In genomic region chr1:225880210-225880584, GRCh38 we compare ENCODE assay signal across 8 cellular contexts. TPM values are rescaled to one million over a fixed set of nuclear protein-coding genes. Genes with fewer than 3 reads are reported as not detected.
DNase-seq lines count a peak whose midpoint lies in the region; ATAC-seq, FAIRE-seq and TF ChIP-seq lines count a peak whose summit lies in the region.

No MANE protein-coding gene starts in this region.

- H3K9ac ChIP-seq in BLaER1 treated with 17β-estradiol and CSF1 and Interleukin-3, amounts not matched to agents 10 nM and 100 nM = peak overlapping the region; percentile 47 to 96 (median 91); a peak in 20 of 22 replicates
- peak overlapping the region; percentile 93 for H3K9ac ChIP-seq in Loucy (ENCODE audit: low read depth, low read length, poor library complexity, severe bottlenecking)

- peak overlapping the region; percentile 89 to 100 (median 98); a peak in 19 of 20 replicates for H3K4me3 ChIP-seq in BLaER1 treated with 17β-estradiol and CSF1 and Interleukin-3, amounts not matched to agents 10 nM and 100 nM
- peak overlapping the region; percentile 96 for H3K4me3 ChIP-seq in Loucy (ENCODE audit: low read length, poor library complexity, severe bottlenecking)

- peaks cover 53% of the 10 kb centered on the region for H3K79me2 ChIP-seq in Loucy (ENCODE audit: insufficient read depth, low read length)

- H3K4me2 ChIP-seq in BLaER1 treated with 17β-estradiol and CSF1 and Interleukin-3, amounts not matched to agents 10 nM and 100 nM = peak overlapping the region; percentile 95 to 100 (median 99)
- peak overlapping the region; percentile 92 for H3K4me2 ChIP-seq in Loucy (ENCODE audit: low read depth, low read length, poor library complexity, severe bottlenecking)

- H3K9me3 Mint-ChIP-seq in chondrocyte (ENCODE audit: low read depth) = no peaks in the 10 kb centered on the region
- no peaks in the 10 kb centered on the region for H3K9me3 Mint-ChIP-seq in naive B cell
- peaks cover 0 to 3% (median 0%) of the 10 kb centered on the region in 7 donors for H3K9me3 Mint-ChIP-seq in CD14-positive monocyte

- H3K4me1 Mint-ChIP-seq in chondrocyte (ENCODE audit: low read depth) = peaks cover 58% of the 10 kb centered on the region
- peaks cover 45 to 58% (median 56%) of the 10 kb centered on the region in 3 donors for H3K4me1 Mint-ChIP-seq in naive B cell
- peaks cover 47% of the 10 kb centered on the region for H3K4me1 Mint-ChIP-seq in CD14-positive monocyte

- peaks cover 9 to 28% (median 21%) of the 10 kb centered on the region in 11 experiments; a peak in 20 of 22 replicates for H3K36me3 ChIP-seq in BLaER1 treated with 17β-estradiol and CSF1 and Interleukin-3, amounts not matched to agents 10 nM and 100 nM
- no peaks in the 10 kb centered on the region for H3K36me3 ChIP-seq in Loucy (ENCODE audit: insufficient read depth, low read length)

- no peak overlapping the region for H2AFZ ChIP-seq in Loucy (ENCODE audit: low read length)

- peak overlapping the region; percentile 61 for H3K27ac Mint-ChIP-seq in chondrocyte (ENCODE audit: unreplicated experiment)
- peak overlapping the region; percentile 56 to 93 (median 78) for H3K27ac Mint-ChIP-seq in naive B cell
- H3K27ac Mint-ChIP-seq in CD14-positive monocyte = peak overlapping the region in 3 of 7 donors; percentile 18 to 84 (median 45)

- H3K36me3 Mint-ChIP-seq in chondrocyte (ENCODE audit: low read depth) = peaks cover 1% of the 10 kb centered on the region
- H3K36me3 Mint-ChIP-seq in naive B cell = no peaks in the 10 kb centered on the region
- H3K36me3 Mint-ChIP-seq in CD14-positive monocyte = peaks cover 30 to 43% of the 10 kb centered on the region in 2 donors

- peaks cover 49 to 67% (median 58%) of the 10 kb centered on the region in 10 experiments for H3K4me1 ChIP-seq in BLaER1 treated with 17β-estradiol and CSF1 and Interleukin-3, amounts not matched to agents 10 nM and 100 nM
- peaks cover 43% of the 10 kb centered on the region for H3K4me1 ChIP-seq in Loucy (ENCODE audit: insufficient read depth, low read length, poor library complexity, severe bottlenecking)

- TF ChIP-seq CTCF in Loucy (conservative IDR thresholded peaks at IDR 0.05; ENCODE audit: low read length) = no peak
- no peak for TF ChIP-seq CTCF in chondrocyte (IDR thresholded peaks at IDR 0.05)
- no peak for TF ChIP-seq CTCF in CD14-positive monocyte (IDR thresholded peaks at IDR 0.05)

- DNase-seq in chondrocyte (ENCODE audit: low spot score) = peak; percentile 60
- no peak for DNase-seq in naive B cell
- DNase-seq in DMS114 treated with DMSO at 0.1 percent for 48 hours (lab: John Stamatoyannopoulos, UW; ENCODE audit: unreplicated experiment) = no peak
- no peak for DNase-seq in CD14-positive monocyte (ENCODE audit: low spot score)
- no peak for DNase-seq in urothelium cell line (ENCODE audit: low spot score)

- intact Hi-C loops in CD14-positive monocyte (cut with micrococcal nuclease) = no loop called here

- no peaks in the 10 kb centered on the region for H3K9me2 ChIP-seq in Loucy (replicated peaks; ENCODE audit: low read depth, low read length)

- FAIRE-seq in urothelium cell line (lab: Jason Lieb, UNC) = no peak

- H3K27me3 ChIP-seq in BLaER1 treated with 17β-estradiol and CSF1 and Interleukin-3, amounts not matched to agents 10 nM and 100 nM = peaks cover 7 to 25% (median 19%) of the 10 kb centered on the region in 11 experiments
- H3K27me3 ChIP-seq in Loucy (ENCODE audit: insufficient read depth, low read length, poor library complexity, severe bottlenecking) = no peaks in the 10 kb centered on the region

- H3F3A ChIP-seq in Loucy (ENCODE audit: low read depth) = no peaks in the 10 kb centered on the region; the same call in 1 of the 2 replicates

- H3K27ac ChIP-seq in BLaER1 treated with 17β-estradiol and CSF1 and Interleukin-3, amounts not matched to agents 10 nM and 100 nM = peak overlapping the region in 10 of 11 experiments; percentile 16 to 97 (median 84); a peak in 18 of 22 replicates

- no peaks in the 10 kb centered on the region for H3K9me3 ChIP-seq in BLaER1 treated with 17β-estradiol and CSF1 and Interleukin-3, amounts not matched to agents 10 nM and 100 nM (replicated peaks in 1 of 11)
- no peaks in the 10 kb centered on the region for H3K9me3 ChIP-seq in Loucy (ENCODE audit: insufficient read depth, low read depth, low read length)

- H3K27me3 Mint-ChIP-seq in chondrocyte (ENCODE audit: low read depth) (no peaks in the 10 kb centered on the region), naive B cell (no peaks in the 10 kb centered on the region), CD14-positive monocyte (ENCODE audit: low read depth in 3 of 3) (peaks cover 2 to 9% (median 4%) of the 10 kb centered on the region in 3 donors)

- peak overlapping the region; percentile 31 for H3K4me3 Mint-ChIP-seq in chondrocyte (ENCODE audit: unreplicated experiment)
- H3K4me3 Mint-ChIP-seq in naive B cell = peak overlapping the region; percentile 90 to 97 (median 95)
- H3K4me3 Mint-ChIP-seq in CD14-positive monocyte = no peak overlapping the region

- peaks cover 0 to 63% (median 24%) of the 10 kb centered on the region in 11 experiments; a peak in 15 of 22 replicates for H4K20me1 ChIP-seq in BLaER1 treated with 17β-estradiol and CSF1 and Interleukin-3, amounts not matched to agents 10 nM and 100 nM
- peaks cover 14% of the 10 kb centered on the region for H4K20me1 ChIP-seq in Loucy (ENCODE audit: insufficient read depth, low read length, poor library complexity, severe bottlenecking)

- no peak for ATAC-seq in naive B cell (ENCODE audit: low read depth in 2 of 2)
- no peak for ATAC-seq in GM19395 (IDR thresholded peaks at IDR 0.05; ENCODE audit: unreplicated experiment)

RNA-seq across cellular contexts. Expression of gene TMEM63A, which starts 2.0 kb away (rescaled TPM):
- total RNA-seq in chondrocyte = 48.4 to 52.5 TPM (median 50.3 TPM) in 3 replicates
- 10 to 100 TPM; 10.6 to 38.5 (median 20.0) TPM for polyA plus RNA-seq in naive B cell (ENCODE audit: low read depth in 6 of 6)
- polyA plus RNA-seq in CD14-positive monocyte = 1 to 10 TPM; 3.0 to 5.8 TPM

RNA-seq across cellular contexts. Expression of gene LEFTY1, which starts 8.7 kb away (rescaled TPM):
- total RNA-seq in chondrocyte = 0.56 to 2.2 TPM (median 0.99 TPM) in 3 replicates
- polyA plus RNA-seq in naive B cell (ENCODE audit: low read depth in 6 of 6) (not detected), CD14-positive monocyte (not detected)

RNA-seq across cellular contexts. Expression of gene PYCR2, which starts 43.9 kb away (rescaled TPM):
- 43.4 to 52.4 TPM (median 43.5 TPM) in 3 replicates for total RNA-seq in chondrocyte
- polyA plus RNA-seq in naive B cell (ENCODE audit: low read depth in 6 of 6) = 10 to 100 TPM; 57.5 to 96.5 (median 68.7) TPM
- polyA plus RNA-seq in CD14-positive monocyte = 10 to 100 TPM; 21.4 to 26.6 TPM

Comparison
In these comparisons a context has a peak if more than half of its experiments do, and no peak if none do; other contexts are left out.
1. H3K4me3 Mint-ChIP-seq: peak in chondrocyte (single experiment) and naive B cell (8 of 8); none in CD14-positive monocyte (0 of 2).